17 cellular contexts compared by ENCODE assay signal in genomic region chr17:69884361-69884760, GRCh38.
DNase-seq lines count a peak whose midpoint lies in the region; ATAC-seq, FAIRE-seq and TF ChIP-seq lines count a peak whose summit lies in the region.
"Had no signal": no experiment of that assay in that cellular context is flagged by ENCODE, and none has a peak within 500 bp of the region (broad histone marks: within the 10 kb centered on the region; RNA-seq: fewer than 3 reads in every experiment).

No MANE protein-coding gene starts in this region.

- no peak overlapping the region for H3K27ac Mint-ChIP-seq in GM23338
- H3K27ac Mint-ChIP-seq: CD4-positive, alpha-beta memory T cell; H9 had no signal

- no peaks in the 10 kb centered on the region for H4K20me1 ChIP-seq in GM23338 (replicated peaks; ENCODE audit: insufficient read depth)
- H4K20me1 ChIP-seq: BLaER1 had no signal

- H3K9me3 ChIP-seq in neutrophil (no peaks in the 10 kb centered on the region), thyroid gland (no peaks in the 10 kb centered on the region)
- H3K9me3 ChIP-seq: BLaER1 had no signal

- H3K9me3 Mint-ChIP-seq in GM23338 = no peaks in the 10 kb centered on the region
- H3K9me3 Mint-ChIP-seq: H9 had no signal

- FAIRE-seq in frontal cortex (lab: Jason Lieb, UNC) = no peak

- no peaks in the 10 kb centered on the region for H3K4me1 Mint-ChIP-seq in GM23338
- H3K4me1 Mint-ChIP-seq: CD4-positive, alpha-beta memory T cell; H9 had no signal

- no peak for TF ChIP-seq CTCF in neutrophil (IDR thresholded peaks at IDR 0.05)
- no peak for TF ChIP-seq CTCF in thyroid gland (IDR thresholded peaks at IDR 0.05)
- TF ChIP-seq CTCF in GM23338 (conservative IDR thresholded peaks at IDR 0.05; ENCODE audit: low read depth in 2 of 2) = no peak

- H3K9me2 ChIP-seq in GM23338 (ENCODE audit: insufficient read depth) = no peaks in the 10 kb centered on the region

- H3K27me3 ChIP-seq in neutrophil = no peaks in the 10 kb centered on the region
- H3K27me3 ChIP-seq in thyroid gland = no peaks in the 10 kb centered on the region
- no peaks in the 10 kb centered on the region for H3K27me3 ChIP-seq in GM23338 (ENCODE audit: insufficient read depth)
- H3K27me3 ChIP-seq: BLaER1 had no signal

- intact Hi-C loops in thyroid gland (cut with DNase I) = no loop called here

- ATAC-seq in GM23338 = no peak

- H3K4me1 ChIP-seq in neutrophil (ENCODE audit: control insufficient read depth in 1 of 2, insufficient read depth in 1 of 2, low read depth in 1 of 2, low read length in 1 of 2) (peaks cover 14 to 19% of the 10 kb centered on the region in 2 experiments), thyroid gland (peaks cover 8 to 27% of the 10 kb centered on the region in 2 donors), GM23338 (ENCODE audit: insufficient read depth) (no peaks in the 10 kb centered on the region)
- H3K4me1 ChIP-seq: BLaER1 had no signal

- DNase-seq in NOMO-1 treated with DMSO at 0.1 percent for 48 hours (lab: John Stamatoyannopoulos, UW; ENCODE audit: unreplicated experiment) (peak; percentile 28), NOMO-1 treated with dmso at 0.1 percent for 144 hours (lab: John Stamatoyannopoulos, UW; ENCODE audit: unreplicated experiment) (no peak), fibroblast of gingiva (ENCODE audit: low read depth) (peak; percentile 59), thyroid gland (no peak), frontal cortex (ENCODE audit: low spot score in 2 of 2) (no peak), NCI-H2171 (lab: John Stamatoyannopoulos, UW) (no peak), GM23338 (ENCODE audit: low spot score) (no peak)
- DNase-seq: CD4-positive, alpha-beta memory T cell; DMS153; DMS79; GDM1; GOT3; H9 had no signal

- no peaks in the 10 kb centered on the region for H3K36me3 Mint-ChIP-seq in GM23338 (ENCODE audit: low read depth)
- H3K36me3 Mint-ChIP-seq: CD14-positive monocyte; CD4-positive, alpha-beta memory T cell had no signal

- no peak overlapping the region for H2AFZ ChIP-seq in GM23338

- no peaks in the 10 kb centered on the region for H3K79me2 ChIP-seq in GM23338 (replicated peaks; ENCODE audit: insufficient read depth)

- H3K4me3 Mint-ChIP-seq in GM23338 = no peak overlapping the region
- H3K4me3 Mint-ChIP-seq: CD14-positive monocyte; CD4-positive, alpha-beta memory T cell; H9 had no signal

- no peaks in the 10 kb centered on the region for H3F3A ChIP-seq in GM23338 (replicated peaks; ENCODE audit: low read depth)

- TF ChIP-seq POLR2A in thyroid gland (IDR thresholded peaks at IDR 0.05) = no peak

- H3K27ac ChIP-seq in neutrophil (peak overlapping the region; percentile 70), thyroid gland (peak overlapping the region; percentile 79 to 99 (median 80)), GM23338 (ENCODE audit: low read depth) (no peak overlapping the region)
- H3K27ac ChIP-seq: 22Rv1, BLaER1 had no signal

- H3K4me3 ChIP-seq in neutrophil (ENCODE audit: low read depth in 1 of 2, low read length in 1 of 2) = no peak overlapping the region
- no peak overlapping the region for H3K4me3 ChIP-seq in thyroid gland (replicated peaks in 1 of 3)
- no peak overlapping the region for H3K4me3 ChIP-seq in GM23338
- H3K4me3 ChIP-seq: BLaER1 had no signal

- no peaks in the 10 kb centered on the region for H3K27me3 Mint-ChIP-seq in GM23338 (ENCODE audit: insufficient read depth, low read depth, poor library complexity)
- H3K27me3 Mint-ChIP-seq: CD4-positive, alpha-beta memory T cell had no signal

- H3K36me3 ChIP-seq in neutrophil = no peaks in the 10 kb centered on the region
- H3K36me3 ChIP-seq in thyroid gland = no peaks in the 10 kb centered on the region
- H3K36me3 ChIP-seq in GM23338 (ENCODE audit: insufficient read depth) = no peaks in the 10 kb centered on the region
- H3K36me3 ChIP-seq: BLaER1 had no signal

- no peak overlapping the region for H3K4me2 ChIP-seq in GM23338
- H3K4me2 ChIP-seq: BLaER1 had no signal

TF ChIP-seq in GM23338, 12 proteins besides CTCF, POLR2A, EP300 and RAD21 (continues in another document):
- TF ChIP-seq ZNF114 (CRISPR knock-in tag; IDR thresholded peaks at IDR 0.05) = no peak
- TF ChIP-seq EZH2phosphoT487 (IDR thresholded peaks at IDR 0.05; ENCODE audit: unreplicated experiment) = no peak
- TF ChIP-seq STAT1 (IDR thresholded peaks at IDR 0.05; ENCODE audit: unreplicated experiment) = no peak
- no peak for TF ChIP-seq EZH2 (IDR thresholded peaks at IDR 0.05; ENCODE audit: low read depth, unreplicated experiment)
- no peak for TF ChIP-seq REST (IDR thresholded peaks at IDR 0.05; ENCODE audit: unreplicated experiment)
- TF ChIP-seq ZNF462 (CRISPR knock-in tag; IDR thresholded peaks at IDR 0.05) = no peak

Comparison
In these comparisons a context has a peak if more than half of its experiments do, and no peak if none do; other contexts are left out.
1. DNase-seq: peak in NOMO-1 treated with DMSO at 0.1 percent for 48 hours (single experiment) and fibroblast of gingiva (single experiment); none in NOMO-1 treated with dmso at 0.1 percent for 144 hours (single experiment), thyroid gland (0 of 2), frontal cortex (0 of 2), NCI-H2171 (single experiment) and GM23338 (single experiment).